ENCODE assay signal across 8 cellular contexts in genomic region chr18:8610442-8610801, GRCh38. TPM values are rescaled to one million over a fixed set of nuclear protein-coding genes. Genes with fewer than 3 reads are reported as not detected.
A peak's percentile ranks its signal among the peaks of the same experiment; 100 is the strongest.
DNase-seq lines count a peak whose midpoint lies in the region; ATAC-seq and TF ChIP-seq lines count a peak whose summit lies in the region.

No MANE protein-coding gene starts in this region.

- H3K27ac Mint-ChIP-seq in memory B cell, result peak overlapping the region; percentile 5

- H3K79me2 ChIP-seq in DOHH2 (ENCODE audit: control insufficient read depth, low read length) (peaks cover 59% of the 10 kb centered on the region), mammary epithelial cell (ENCODE audit: insufficient read depth, low read length) (peaks cover 57% of the 10 kb centered on the region)

- ATAC-seq in memory B cell (ENCODE audit: low read depth), result no peak
- no peak for ATAC-seq in GM19328 (IDR thresholded peaks at IDR 0.05; ENCODE audit: unreplicated experiment)

- no peak for TF ChIP-seq CTCF in DOHH2 (IDR thresholded peaks at IDR 0.05; ENCODE audit: low read depth, low read length, poor library complexity, severe bottlenecking)
- no peak for TF ChIP-seq CTCF in LNCaP clone FGC (IDR thresholded peaks at IDR 0.05; ENCODE audit: control insufficient read depth, extremely low read depth, insufficient read depth)
- TF ChIP-seq CTCF in mammary epithelial cell (conservative IDR thresholded peaks at IDR 0.05 in 1 of 2, IDR thresholded peaks at IDR 0.05 in 1 of 2; ENCODE audit: extremely low read depth in 1 of 2, insufficient read depth in 1 of 2, low read depth in 1 of 2, low read length in 2 of 2), result no peak

- H3K36me3 ChIP-seq in DOHH2 (ENCODE audit: control insufficient read depth, low read length), result peaks cover 45% of the 10 kb centered on the region
- H3K36me3 ChIP-seq in mammary epithelial cell (ENCODE audit: insufficient read depth, low read length), result peaks cover 1% of the 10 kb centered on the region
- no peaks in the 10 kb centered on the region for H3K36me3 ChIP-seq in urinary bladder (ENCODE audit: insufficient read depth)

- H3K36me3 Mint-ChIP-seq in memory B cell, result peaks cover 9% of the 10 kb centered on the region

- BruUV-seq in mammary epithelial cell (replicated peaks; lab: Mats Ljungman, UMichigan), result TSS peak; percentile 25

- H3K4me1 ChIP-seq in DOHH2 (ENCODE audit: control insufficient read depth, low read length) (peaks cover 78% of the 10 kb centered on the region), mammary epithelial cell (ENCODE audit: insufficient read depth, low read length) (peaks cover 33% of the 10 kb centered on the region), urinary bladder (ENCODE audit: insufficient read depth) (peaks cover 4% of the 10 kb centered on the region)

- in situ Hi-C loops in mammary epithelial cell (cut with MboI; ENCODE audit: low sequenced_read_pairs in 2 of 2), result no loop called here

- H3K9me2 ChIP-seq in DOHH2 (replicated peaks; ENCODE audit: control insufficient read depth, low read length), result no peaks in the 10 kb centered on the region

- no peaks in the 10 kb centered on the region for H3K27me3 Mint-ChIP-seq in memory B cell

- H3F3A ChIP-seq in DOHH2 (ENCODE audit: control insufficient read depth, insufficient read depth), result peaks cover 18% of the 10 kb centered on the region

- peak overlapping the region; percentile 90 for H3K4me2 ChIP-seq in DOHH2 (ENCODE audit: low read length)
- H3K4me2 ChIP-seq in mammary epithelial cell (ENCODE audit: insufficient read depth, low read depth, low read length), result peak overlapping the region; percentile 85

- 2% methylated on average over 11 of the region's 11 CpGs for WGBS in mammary epithelial cell (ENCODE audit: low coverage, missing lambda C conversion rate)
- 6% methylated on average over 11 of the region's 11 CpGs for WGBS in urinary bladder

- no peak for DNase-seq in LNCaP clone FGC (ENCODE audit: low read depth)
- DNase-seq in mammary epithelial cell, result peak; percentile 39
- no peak for DNase-seq in memory B cell (ENCODE audit: low spot score in 2 of 2)
- no peak for DNase-seq in NCI-H2029 (lab: John Stamatoyannopoulos, UW)
- DNase-seq in NCI-H524 treated with DMSO at 0.1 percent for 48 hours (lab: John Stamatoyannopoulos, UW), result no peak

- H3K4me1 Mint-ChIP-seq in memory B cell, result peaks cover 47% of the 10 kb centered on the region

- H3K27ac ChIP-seq in DOHH2 (ENCODE audit: low read depth, low read length), result peak overlapping the region; percentile 19; the same call in 1 of the 2 replicates
- peak overlapping the region; percentile 56 for H3K27ac ChIP-seq in mammary epithelial cell (ENCODE audit: insufficient read depth, low read depth, low read length)
- no peak overlapping the region for H3K27ac ChIP-seq in urinary bladder (ENCODE audit: low read depth)

- peak overlapping the region; percentile 91 for H3K4me3 Mint-ChIP-seq in memory B cell

- no peaks in the 10 kb centered on the region for H3K9me3 ChIP-seq in DOHH2 (ENCODE audit: control insufficient read depth, insufficient read depth, low read length)
- no peaks in the 10 kb centered on the region for H3K9me3 ChIP-seq in mammary epithelial cell (replicated peaks; ENCODE audit: insufficient read depth, low read length)

- CTCF ChIA-PET in mammary epithelial cell (lab: Charles Lee; ENCODE audit: low non-redundant PET), result interaction anchor here (0.7 kb wide), 1 partner anchor 97 kb away, joined by 5 read pairs; no protein-coding TSS in a partner anchor

- H4K20me1 ChIP-seq in DOHH2 (ENCODE audit: control insufficient read depth, insufficient read depth, low read depth, low read length) (peaks cover 33% of the 10 kb centered on the region; the same call in 1 of the 2 replicates), mammary epithelial cell (ENCODE audit: insufficient read depth, low read length) (no peaks in the 10 kb centered on the region)

- peak overlapping the region; percentile 51 for H2AFZ ChIP-seq in mammary epithelial cell (ENCODE audit: low read depth, low read length)

- H3K4me3 ChIP-seq in DOHH2 (ENCODE audit: low read length), result peak overlapping the region; percentile 92
- peak overlapping the region; percentile 94 for H3K4me3 ChIP-seq in LNCaP clone FGC (ENCODE audit: low read depth, low read length)
- H3K4me3 ChIP-seq in mammary epithelial cell (replicated peaks in 1 of 3; ENCODE audit: insufficient read depth in 1 of 3, low read depth in 2 of 3, low read length in 3 of 3), result peak overlapping the region; percentile 79 to 91 (median 83)
- peak overlapping the region; percentile 100 for H3K4me3 ChIP-seq in urinary bladder (ENCODE audit: low read depth, low read length)

- intact Hi-C loops in mammary epithelial cell (cut with micrococcal nuclease), result no loop called here

- dilution Hi-C loops in mammary epithelial cell (cut with HindIII; ENCODE audit: low sequenced_read_pairs), result no loop called here

- no peaks in the 10 kb centered on the region for H3K9me3 Mint-ChIP-seq in memory B cell

- peak overlapping the region; percentile 84 for H3K9ac ChIP-seq in mammary epithelial cell (ENCODE audit: insufficient read depth, low read length)

- no peaks in the 10 kb centered on the region for H3K27me3 ChIP-seq in DOHH2 (ENCODE audit: control insufficient read depth, low read length)
- no peaks in the 10 kb centered on the region for H3K27me3 ChIP-seq in mammary epithelial cell (ENCODE audit: insufficient read depth, low read length)

RNA-seq across cellular contexts. Expression of gene RAB12, which starts 1.2 kb away (rescaled TPM):
- 10 to 100 TPM; 36.1 to 47.8 TPM for total RNA-seq in mammary epithelial cell
- 10.3 TPM for polyA plus RNA-seq in mammary epithelial cell
- polyA minus RNA-seq in mammary epithelial cell, result 20.0 TPM
- 81.8 TPM for total RNA-seq in urinary bladder
- polyA plus RNA-seq in urinary bladder, result 52.0 TPM
